In genomic region chr2:61425605-61426155, GRCh38 we compare ENCODE assay signal across 8 cellular contexts. TPM values are rescaled to one million over a fixed set of nuclear protein-coding genes. Genes with fewer than 3 reads are reported as not detected.
A peak's percentile ranks its signal among the peaks of the same experiment; 100 is the strongest.
DNase-seq lines count a peak whose midpoint lies in the region; ATAC-seq lines count a peak whose summit lies in the region.

No MANE protein-coding gene starts in this region.

- peak; percentile 3 for ATAC-seq in HG03064 (IDR thresholded peaks at IDR 0.05; ENCODE audit: low read depth, unreplicated experiment)
- peak; percentile 56 for ATAC-seq in stimulated activated naive CD8-positive, alpha-beta T cell treated with anti-CD3 and anti-CD28 coated beads, Interleukin-15, amount 100 ng/mL, for 72 hours

- CTCF ChIA-PET in activated naive CD4-positive, alpha-beta T cell treated with anti-CD3 and anti-CD28 coated beads for 36 hours (lab: Charles Lee), result interaction anchor here (0.6 to 2.2 kb wide), 28 partner anchors 9 to 823 kb away, joined by 3 to 7 read pairs (median 3); no protein-coding TSS in a partner anchor

- intact Hi-C loops in activated naive CD4-positive, alpha-beta T cell treated with anti-CD3 and anti-CD28 coated beads for 36 hours (cut with micrococcal nuclease), result loop anchor here (1.0 to 5.0 kb wide), 8 partner anchors 46 to 429 kb away; partner anchors contain the start of genes FAM161A, PEX13, PUS10 and USP34

- H3K4me1 Mint-ChIP-seq in activated naive CD4-positive, alpha-beta T cell treated with anti-CD3 and anti-CD28 coated beads for 36 hours (ENCODE audit: low read depth), result peaks cover 65% of the 10 kb centered on the region
- peaks cover 53% of the 10 kb centered on the region for H3K4me1 Mint-ChIP-seq in activated naive CD8-positive, alpha-beta T cell treated with anti-CD3 and anti-CD28 coated beads for 36 hours
- H3K4me1 Mint-ChIP-seq in stimulated activated naive CD8-positive, alpha-beta T cell treated with anti-CD3 and anti-CD28 coated beads, Interleukin-15, amount 100 ng/mL, for 72 hours, result peaks cover 70% of the 10 kb centered on the region

- no peaks in the 10 kb centered on the region for H3K9me3 Mint-ChIP-seq in activated naive CD4-positive, alpha-beta T cell treated with anti-CD3 and anti-CD28 coated beads for 36 hours
- H3K9me3 Mint-ChIP-seq in activated naive CD8-positive, alpha-beta T cell treated with anti-CD3 and anti-CD28 coated beads for 36 hours, result no peaks in the 10 kb centered on the region
- no peaks in the 10 kb centered on the region for H3K9me3 Mint-ChIP-seq in stimulated activated naive CD8-positive, alpha-beta T cell treated with anti-CD3 and anti-CD28 coated beads, Interleukin-15, amount 100 ng/mL, for 72 hours

- no peak overlapping the region for H3K4me3 Mint-ChIP-seq in activated naive CD4-positive, alpha-beta T cell treated with anti-CD3 and anti-CD28 coated beads for 36 hours
- peak overlapping the region; percentile 22 for H3K4me3 Mint-ChIP-seq in activated naive CD8-positive, alpha-beta T cell treated with anti-CD3 and anti-CD28 coated beads for 36 hours
- peak overlapping the region; percentile 26 to 49 for H3K4me3 Mint-ChIP-seq in stimulated activated naive CD8-positive, alpha-beta T cell treated with anti-CD3 and anti-CD28 coated beads, Interleukin-15, amount 100 ng/mL, for 72 hours

- peak; percentile 36 for DNase-seq in activated naive CD4-positive, alpha-beta T cell treated with anti-CD3 and anti-CD28 coated beads for 36 hours
- no peak for DNase-seq in activated naive CD4-positive, alpha-beta T cell (lab: John Stamatoyannopoulos, UW)
- no peak for DNase-seq in activated naive CD8-positive, alpha-beta T cell treated with anti-CD3 and anti-CD28 coated beads for 36 hours
- DNase-seq in stimulated activated naive CD8-positive, alpha-beta T cell treated with anti-CD3 and anti-CD28 coated beads, Interleukin-15, amount 100 ng/mL, for 72 hours, result peak; percentile 9 to 18
- DNase-seq in dedifferentiated amniotic fluid mesenchymal stem cell (ENCODE audit: extremely low spot score) (no peak), dermis blood vessel endothelial cell (no peak), iPS-NIHi7 (ENCODE audit: extremely low spot score) (no peak)

- H3K36me3 Mint-ChIP-seq in activated naive CD4-positive, alpha-beta T cell treated with anti-CD3 and anti-CD28 coated beads for 36 hours (ENCODE audit: low read depth), result no peaks in the 10 kb centered on the region
- peaks cover 5% of the 10 kb centered on the region for H3K36me3 Mint-ChIP-seq in activated naive CD8-positive, alpha-beta T cell treated with anti-CD3 and anti-CD28 coated beads for 36 hours

- H3K27ac Mint-ChIP-seq in activated naive CD4-positive, alpha-beta T cell treated with anti-CD3 and anti-CD28 coated beads for 36 hours, result peak overlapping the region; percentile 84
- peak overlapping the region; percentile 87 for H3K27ac Mint-ChIP-seq in activated naive CD8-positive, alpha-beta T cell treated with anti-CD3 and anti-CD28 coated beads for 36 hours
- peak overlapping the region; percentile 69 to 93 for H3K27ac Mint-ChIP-seq in stimulated activated naive CD8-positive, alpha-beta T cell treated with anti-CD3 and anti-CD28 coated beads, Interleukin-15, amount 100 ng/mL, for 72 hours

- H3K27me3 Mint-ChIP-seq in activated naive CD4-positive, alpha-beta T cell treated with anti-CD3 and anti-CD28 coated beads for 36 hours (ENCODE audit: low read depth), result no peaks in the 10 kb centered on the region
- H3K27me3 Mint-ChIP-seq in activated naive CD8-positive, alpha-beta T cell treated with anti-CD3 and anti-CD28 coated beads for 36 hours, result no peaks in the 10 kb centered on the region
- no peaks in the 10 kb centered on the region for H3K27me3 Mint-ChIP-seq in stimulated activated naive CD8-positive, alpha-beta T cell treated with anti-CD3 and anti-CD28 coated beads, Interleukin-15, amount 100 ng/mL, for 72 hours

RNA-seq across cellular contexts. Expression of gene USP34, which starts 45.2 kb away (rescaled TPM):
- total RNA-seq in activated naive CD4-positive, alpha-beta T cell treated with anti-CD3 and anti-CD28 coated beads for 36 hours, result 10 to 100 TPM; 59.5 to 60.4 TPM
- 10 to 100 TPM; 59.4 to 64.2 TPM for total RNA-seq in activated naive CD8-positive, alpha-beta T cell treated with anti-CD3 and anti-CD28 coated beads for 36 hours
- total RNA-seq in dermis blood vessel endothelial cell, result 123 and 165 TPM in 2 replicates

Comparison
In these comparisons a context has a peak if more than half of its experiments do, and no peak if none do; other contexts are left out.
1. DNase-seq: peak in activated naive CD4-positive, alpha-beta T cell treated with anti-CD3 and anti-CD28 coated beads for 36 hours (single experiment) and stimulated activated naive CD8-positive, alpha-beta T cell treated with anti-CD3 and anti-CD28 coated beads, Interleukin-15, amount 100 ng/mL, for 72 hours (2 of 2); none in activated naive CD4-positive, alpha-beta T cell (0 of 4), activated naive CD8-positive, alpha-beta T cell treated with anti-CD3 and anti-CD28 coated beads for 36 hours (single experiment), dedifferentiated amniotic fluid mesenchymal stem cell (single experiment), dermis blood vessel endothelial cell (single experiment) and iPS-NIHi7 (single experiment).
2. Peak in every context shown above with its lines, with median percentiles within 50 percentile points of each other: H3K27ac Mint-ChIP-seq.